Comparison of ENCODE assay signal across 8 cellular contexts in the genomic region with DNA sequence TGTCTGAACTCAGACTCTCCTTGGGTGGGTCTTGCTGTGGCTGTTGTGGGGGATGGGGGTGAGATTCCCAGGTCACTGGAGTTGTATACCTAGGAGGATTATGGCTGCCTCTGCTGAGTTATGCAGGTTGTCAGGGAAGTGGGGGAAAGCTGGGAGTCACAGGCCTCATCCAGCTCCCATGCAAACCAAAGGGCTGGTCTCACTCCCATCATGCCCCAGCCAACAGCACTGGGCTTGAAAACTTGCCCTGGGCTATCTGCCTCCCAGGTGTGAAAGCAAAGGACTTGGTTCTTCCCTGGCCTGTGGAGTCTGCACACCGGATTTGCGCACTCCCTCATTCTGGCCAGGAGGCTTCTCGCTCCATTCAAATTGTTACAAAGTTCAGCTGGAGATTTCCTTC.
DNase-seq lines count a peak whose midpoint lies in the region; FAIRE-seq and TF ChIP-seq lines count a peak whose summit lies in the region.
"Not testable (repeated sequence)": the region's sequence is repeated elsewhere in the genome, so short reads cannot be mapped to it uniquely, and the experiment has no call there.

No MANE protein-coding gene starts in this region.

- not testable (repeated sequence) for H3K4ac ChIP-seq in H1 (replicated peaks; ENCODE audit: insufficient read length, low read depth, low read length); mesendoderm (ENCODE audit: low read depth, low read length)

- 80% methylated on average over 3 of the region's 3 CpGs; no CpG with 5 or more reads in 1 of the 2 experiments for WGBS in H1 (ENCODE audit: extremely low coverage in 1 of 2, insufficient coverage in 1 of 2, insufficient read length in 1 of 2, insufficient replicate concordance in 2 of 2, low coverage in 1 of 2, low lambda C conversion rate in 2 of 2, missing lambda C conversion rate in 1 of 2), 2 experiments
- no CpG with 5 or more reads among the region's 3 CpGs for WGBS in mesendoderm (ENCODE audit: extremely low coverage, insufficient coverage, low lambda C conversion rate)

- CTCF ChIA-PET in HEK293 (lab: Yijun Ruan, JAX): not testable (repeated sequence)
- CTCF ChIA-PET in H1 (lab: Charles Lee; ENCODE audit: partially characterized antibody): interaction anchor here (0.6 to 2.3 kb wide), 3 partner anchors 22 to 540 kb away, joined by 4 to 7 read pairs (median 5); no protein-coding TSS in a partner anchor

- not testable (repeated sequence) for FAIRE-seq in H1 (lab: Jason Lieb, UNC)

- peaks cover 11% of the 10 kb centered on the region for H3K9me3 Mint-ChIP-seq in activated CD4-positive, alpha-beta T cell treated with anti-CD3 and anti-CD28 coated beads, Interleukin-2, amount 10 ng/mL, durations not matched to agents 24 days and 14 days
- H3K9me3 Mint-ChIP-seq in neural progenitor cell: not testable (repeated sequence)

- not testable (repeated sequence) for H3K14ac ChIP-seq in H1 (ENCODE audit: insufficient read length)

- H2AK5ac ChIP-seq in H1 (ENCODE audit: low read depth, low read length); mesendoderm (ENCODE audit: low read length): not testable (repeated sequence)

- not testable (repeated sequence) for H3K4me1 ChIP-seq in HEK293 (ENCODE audit: control insufficient read depth, insufficient read depth, low read length); H1 (replicated peaks in 1 of 4; ENCODE audit: control insufficient read depth in 3 of 4, insufficient read depth in 4 of 4, low read length in 3 of 4); mesendoderm (ENCODE audit: control insufficient read depth, low read depth, low read length)
- peaks cover 12% of the 10 kb centered on the region for H3K4me1 ChIP-seq in neural progenitor cell

- not testable (repeated sequence) for H3K36me3 ChIP-seq in HEK293 (ENCODE audit: control insufficient read depth in 2 of 2, insufficient read depth in 1 of 2, low read length in 2 of 2); H1 (ENCODE audit: control insufficient read depth in 2 of 4, insufficient read depth in 4 of 4, low read length in 3 of 4); mesendoderm (ENCODE audit: control insufficient read depth, insufficient read depth, low read length); neural progenitor cell

- TF ChIP-seq RAD21 in H1 (IDR thresholded peaks at IDR 0.05 in 1 of 2, conservative IDR thresholded peaks at IDR 0.05 in 1 of 2; ENCODE audit: low read depth in 2 of 2, low read length in 2 of 2): not testable (repeated sequence)

- H4K8ac ChIP-seq in H1 (ENCODE audit: extremely low read depth, insufficient read depth, low read length); mesendoderm (ENCODE audit: low read depth, low read length): not testable (repeated sequence)

- not testable (repeated sequence) for H3K27me3 ChIP-seq in H1 (replicated peaks in 1 of 4; ENCODE audit: control insufficient read depth in 3 of 4, extremely low read depth in 1 of 4, insufficient read depth in 3 of 4, low read length in 3 of 4); mesendoderm (ENCODE audit: insufficient read depth, low read length, poor library complexity); neural progenitor cell

- H2BK5ac ChIP-seq in H1 (ENCODE audit: low read depth, low read length); mesendoderm (ENCODE audit: low read length): not testable (repeated sequence)

- H3K36me3 Mint-ChIP-seq in activated CD4-positive, alpha-beta T cell treated with anti-CD3 and anti-CD28 coated beads, Interleukin-2, amount 10 ng/mL, durations not matched to agents 24 days and 14 days (ENCODE audit: low read depth); neural progenitor cell: not testable (repeated sequence)

- peak overlapping the region; percentile 67 for H3K27ac ChIP-seq in C4-2B
- H3K27ac ChIP-seq in HEK293 (ENCODE audit: extremely low read depth, low read depth, low read length): peak overlapping the region; percentile 50
- H3K27ac ChIP-seq in VCaP: peak overlapping the region; percentile 42
- H3K27ac ChIP-seq in H1 (ENCODE audit: low read depth, low read length); mesendoderm (ENCODE audit: low read depth, low read length); neural progenitor cell: not testable (repeated sequence)

- not testable (repeated sequence) for H3K4me3 ChIP-seq in HEK293 (ENCODE audit: low read depth, low read length); H1 (ENCODE audit: extremely low read depth in 1 of 4, insufficient read depth in 2 of 4, low read depth in 3 of 4, low read length in 4 of 4); mesendoderm (ENCODE audit: low read length); neural progenitor cell

- H3K4me1 Mint-ChIP-seq in activated CD4-positive, alpha-beta T cell treated with anti-CD3 and anti-CD28 coated beads, Interleukin-2, amount 10 ng/mL, durations not matched to agents 24 days and 14 days: peaks cover 21% of the 10 kb centered on the region
- not testable (repeated sequence) for H3K4me1 Mint-ChIP-seq in neural progenitor cell

- H3K4me2 ChIP-seq in H1 (ENCODE audit: insufficient read depth in 1 of 2, low read depth in 2 of 2, low read length in 2 of 2); mesendoderm (ENCODE audit: low read length); neural progenitor cell: not testable (repeated sequence)

- not testable (repeated sequence) for H3K79me1 ChIP-seq in H1 (ENCODE audit: low read depth, low read length); mesendoderm (ENCODE audit: low read length)

- H3K56ac ChIP-seq in H1 (replicated peaks; ENCODE audit: insufficient read length, low read depth, low read length); mesendoderm (ENCODE audit: low read length): not testable (repeated sequence)

- H2AFZ ChIP-seq in H1 (ENCODE audit: low read length): 0 out of 2 replicates have a peak overlapping the region, but pooled peaks have one; percentile 39
- peak overlapping the region; percentile 32 for H2AFZ ChIP-seq in neural progenitor cell (replicated peaks)

- not testable (repeated sequence) for H2BK12ac ChIP-seq in H1 (ENCODE audit: low read depth, low read length)

- H3K23ac ChIP-seq in H1 (ENCODE audit: insufficient read length); mesendoderm (ENCODE audit: low read length): not testable (repeated sequence)

- H4K20me1 ChIP-seq in H1 (replicated peaks in 1 of 2; ENCODE audit: control insufficient read depth in 1 of 2, insufficient read depth in 2 of 2, low read length in 2 of 2); neural progenitor cell (ENCODE audit: low read depth): not testable (repeated sequence)

- DNase-seq in NCI-H69 (lab: John Stamatoyannopoulos, UW): peak; percentile 65
- peak; percentile 43 for DNase-seq in activated CD4-positive, alpha-beta T cell treated with anti-CD3 and anti-CD28 coated beads, Interleukin-2, amount 10 ng/mL, durations not matched to agents 24 days and 14 days
- not testable (repeated sequence) for DNase-seq in H1 (ENCODE audit: low read depth in 1 of 2, low spot score in 2 of 2); neural progenitor cell (ENCODE audit: low spot score)
- peak; percentile 52 for DNase-seq in mesendoderm

- H4K5ac ChIP-seq in H1 (ENCODE audit: insufficient read length, low read depth, low read length); mesendoderm (ENCODE audit: low read length): not testable (repeated sequence)

- H3K27me3 Mint-ChIP-seq in activated CD4-positive, alpha-beta T cell treated with anti-CD3 and anti-CD28 coated beads, Interleukin-2, amount 10 ng/mL, durations not matched to agents 24 days and 14 days: peaks cover 19% of the 10 kb centered on the region
- H3K27me3 Mint-ChIP-seq in neural progenitor cell (ENCODE audit: insufficient read depth, low read depth): peaks cover 11% of the 10 kb centered on the region

- POLR2A ChIA-PET in HEK293 (lab: Yijun Ruan, JAX); H1 (lab: Charles Lee; ENCODE audit: partially characterized antibody): not testable (repeated sequence)

- not testable (repeated sequence) for H4K91ac ChIP-seq in H1 (replicated peaks; ENCODE audit: insufficient read length, low read length)

- H3K79me2 ChIP-seq in H1 (ENCODE audit: control insufficient read depth in 1 of 2, insufficient read depth in 2 of 2, low read length in 2 of 2); mesendoderm (ENCODE audit: control insufficient read depth, insufficient read depth, low read length); neural progenitor cell (ENCODE audit: low read depth): not testable (repeated sequence)

- TF ChIP-seq POLR2A in H1 (IDR thresholded peaks at IDR 0.05; ENCODE audit: control extremely low read depth in 1 of 2, low read depth in 2 of 2, low read length in 2 of 2): not testable (repeated sequence)

- not testable (repeated sequence) for H3K18ac ChIP-seq in H1 (ENCODE audit: extremely low read depth, low read length); mesendoderm (ENCODE audit: low read length)

- not testable (repeated sequence) for H3K9ac ChIP-seq in H1 (replicated peaks in 1 of 4; ENCODE audit: extremely low read depth in 1 of 4, low read depth in 3 of 4, low read length in 3 of 4); mesendoderm (ENCODE audit: low read length); neural progenitor cell

- not testable (repeated sequence) for H2BK15ac ChIP-seq in H1 (ENCODE audit: low read length); mesendoderm (replicated peaks; ENCODE audit: low read depth)

- intact Hi-C loops in activated CD4-positive, alpha-beta T cell treated with anti-CD3 and anti-CD28 coated beads, Interleukin-2, amount 10 ng/mL, durations not matched to agents 24 days and 14 days (cut with micrococcal nuclease): not testable (repeated sequence)

- TF ChIP-seq EP300 in H1 (IDR thresholded peaks at IDR 0.05; ENCODE audit: borderline replicate concordance in 1 of 2, low read depth in 2 of 2, low read length in 2 of 2): not testable (repeated sequence)

- H3K23me2 ChIP-seq in H1 (ENCODE audit: low read depth, low read length): not testable (repeated sequence)

- not testable (repeated sequence) for H3K27ac Mint-ChIP-seq in activated CD4-positive, alpha-beta T cell treated with anti-CD3 and anti-CD28 coated beads, Interleukin-2, amount 10 ng/mL, durations not matched to agents 24 days and 14 days; neural progenitor cell

- not testable (repeated sequence) for H3K9me3 ChIP-seq in HEK293 (ENCODE audit: control insufficient read depth, insufficient read depth, low read depth, low read length); H1 (ENCODE audit: insufficient read depth in 2 of 2, low read depth in 1 of 2, low read length in 1 of 2); neural progenitor cell (ENCODE audit: low read depth)

- not testable (repeated sequence) for H3K4me3 Mint-ChIP-seq in activated CD4-positive, alpha-beta T cell treated with anti-CD3 and anti-CD28 coated beads, Interleukin-2, amount 10 ng/mL, durations not matched to agents 24 days and 14 days; neural progenitor cell

- H2BK120ac ChIP-seq in H1 (replicated peaks; ENCODE audit: low read depth, low read length); mesendoderm (ENCODE audit: low read depth, low read length): not testable (repeated sequence)

- H3F3A ChIP-seq in neural progenitor cell (ENCODE audit: low read depth): not testable (repeated sequence)

- not testable (repeated sequence) for TF ChIP-seq CTCF in C4-2B (conservative IDR thresholded peaks at IDR 0.05); HEK293 (tag by site-specific recombination; IDR thresholded peaks at IDR 0.05); VCaP (conservative IDR thresholded peaks at IDR 0.05); H1 (IDR thresholded peaks at IDR 0.05; ENCODE audit: control extremely low read depth in 1 of 3, insufficient read depth in 1 of 3, low read depth in 1 of 3, low read length in 3 of 3); neural progenitor cell (IDR thresholded peaks at IDR 0.05)

- H2BK20ac ChIP-seq in H1 (ENCODE audit: low read length): not testable (repeated sequence)
